In genomic region chr22:31097941-31098632, GRCh38 we compare ENCODE assay signal across 1 cellular context.
TF ChIP-seq lines count a peak whose summit lies in the region.

No MANE protein-coding gene starts in this region.

TF ChIP-seq in IMR-90, 13 proteins besides CTCF, POLR2A, EP300 and RAD21:
- TF ChIP-seq MAFK (IDR thresholded peaks at IDR 0.05; ENCODE audit: low read depth, low read length) (no peak), MAZ (IDR thresholded peaks at IDR 0.05; ENCODE audit: borderline replicate concordance, low read depth, low read length) (no peak), MXI1 (IDR thresholded peaks at IDR 0.05; ENCODE audit: borderline replicate concordance, low read depth, low read length) (no peak), FOS (IDR thresholded peaks at IDR 0.05; ENCODE audit: low read depth, low read length) (no peak), CEBPB (IDR thresholded peaks at IDR 0.05; ENCODE audit: low read depth, low read length) (no peak)
- TF ChIP-seq, protein P1, sequence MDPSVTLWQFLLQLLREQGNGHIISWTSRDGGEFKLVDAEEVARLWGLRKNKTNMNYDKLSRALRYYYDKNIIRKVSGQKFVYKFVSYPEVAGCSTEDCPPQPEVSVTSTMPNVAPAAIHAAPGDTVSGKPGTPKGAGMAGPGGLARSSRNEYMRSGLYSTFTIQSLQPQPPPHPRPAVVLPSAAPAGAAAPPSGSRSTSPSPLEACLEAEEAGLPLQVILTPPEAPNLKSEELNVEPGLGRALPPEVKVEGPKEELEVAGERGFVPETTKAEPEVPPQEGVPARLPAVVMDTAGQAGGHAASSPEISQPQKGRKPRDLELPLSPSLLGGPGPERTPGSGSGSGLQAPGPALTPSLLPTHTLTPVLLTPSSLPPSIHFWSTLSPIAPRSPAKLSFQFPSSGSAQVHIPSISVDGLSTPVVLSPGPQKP (IDR thresholded peaks at IDR 0.05; ENCODE audit: borderline replicate concordance, low read depth, low read length) = no peak
TF ChIP-seq in IMR-90: peak in this region for 0.
